In the genomic region with DNA sequence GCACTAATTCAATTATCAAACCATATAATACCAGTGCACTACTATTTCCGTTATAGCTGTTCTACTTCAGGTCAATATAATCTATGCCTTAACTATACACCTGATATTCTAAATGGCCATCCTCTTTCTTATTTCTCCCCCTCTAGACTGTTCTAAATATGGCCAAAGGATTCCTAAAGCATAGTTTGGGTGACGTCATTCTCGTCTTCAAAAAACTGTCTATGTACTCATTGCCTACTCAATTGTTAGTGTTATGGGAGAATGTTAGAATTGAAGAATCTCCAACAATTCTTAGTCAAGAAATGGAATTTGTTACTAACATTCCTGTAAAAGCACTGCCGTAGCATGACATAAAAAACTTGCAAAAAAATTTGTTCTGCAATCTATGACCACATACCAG, we compare ENCODE assay signal across 22 cellular contexts.
"Had no signal": no experiment of that assay in that cellular context is flagged by ENCODE, and none has a peak within 500 bp of the region (broad histone marks: within the 10 kb centered on the region; RNA-seq: fewer than 3 reads in every experiment).

No MANE protein-coding gene starts in this region.

- H3K4me3 ChIP-seq: colonic mucosa, esophagus squamous epithelium, gastrocnemius medialis, heart right ventricle, left lung, lower lobe of right lung, mucosa of descending colon had no signal

- H3K36me3 ChIP-seq: colonic mucosa, esophagus squamous epithelium, gastrocnemius medialis, heart right ventricle, left lung, lower lobe of right lung had no signal

- FAIRE-seq: keratinocyte had no signal

- H3K27me3 ChIP-seq: colonic mucosa, esophagus squamous epithelium, gastrocnemius medialis, heart right ventricle, left lung had no signal

- DNase-seq: colonic mucosa; cortex of kidney; effector memory CD4-positive, alpha-beta T cell; erythroblast; esophagus squamous epithelium; foreskin fibroblast; foreskin melanocyte; gastrocnemius medialis; glutamatergic neuron; head of caudate nucleus; heart right ventricle; hippocampal formation; left cardiac atrium; left lung; left ventricle myocardium superior; lower lobe of right lung; mesenchymal stem cell; mucosa of descending colon; naive B cell had no signal

- ATAC-seq: esophagus mucosa, gastrocnemius medialis, heart right ventricle, left cardiac atrium, left lung, left ventricle myocardium superior, lower lobe of right lung, mucosa of descending colon had no signal

- H3K27ac ChIP-seq: colonic mucosa, epithelial cell of prostate, esophagus squamous epithelium, gastrocnemius medialis, heart right ventricle, left lung, lower lobe of right lung had no signal

- H3K9me3 ChIP-seq: colonic mucosa, esophagus squamous epithelium, gastrocnemius medialis, heart right ventricle, left lung, lower lobe of right lung, mucosa of descending colon had no signal

- H3K4me1 ChIP-seq: colonic mucosa, esophagus squamous epithelium, gastrocnemius medialis, heart right ventricle, left lung, lower lobe of right lung had no signal
